11 cellular contexts compared by ENCODE assay signal in genomic region chr16:9119795-9120194, GRCh38. TPM values are rescaled to one million over a fixed set of nuclear protein-coding genes. Genes with fewer than 3 reads are reported as not detected.
DNase-seq lines count a peak whose midpoint lies in the region; ATAC-seq and TF ChIP-seq lines count a peak whose summit lies in the region.
"Had no signal": no experiment of that assay in that cellular context is flagged by ENCODE, and none has a peak within 500 bp of the region (broad histone marks: within the 10 kb centered on the region; RNA-seq: fewer than 3 reads in every experiment).

No MANE protein-coding gene starts in this region.

- H3K4me2 ChIP-seq in PC-3 (ENCODE audit: low read length), result no peak overlapping the region

- DNase-seq in CD14-positive monocyte (ENCODE audit: low spot score), result no peak
- no peak for DNase-seq in PC-3
- peak; percentile 85 for DNase-seq in choroid plexus epithelial cell (ENCODE audit: low read depth)
- no peak for DNase-seq in naive thymus-derived CD8-positive, alpha-beta T cell
- DNase-seq in NCI-H2171 (lab: John Stamatoyannopoulos, UW), result no peak
- DNase-seq: DMS79 treated with DMSO at 0.1 percent for 48 hours, NCI-H1436, transverse colon had no signal

- no peaks in the 10 kb centered on the region for H3K9me2 ChIP-seq in PC-3 (replicated peaks; ENCODE audit: low read length)

- no peak overlapping the region for H3K4me3 Mint-ChIP-seq in CD14-positive monocyte
- H3K4me3 Mint-ChIP-seq in naive thymus-derived CD8-positive, alpha-beta T cell, result no peak overlapping the region

- no peak overlapping the region for H2AFZ ChIP-seq in PC-3 (ENCODE audit: low read length)

- peak overlapping the region in 6 of 7 donors; percentile 19 to 80 (median 69) for H3K27ac Mint-ChIP-seq in CD14-positive monocyte
- H3K27ac Mint-ChIP-seq in naive thymus-derived CD8-positive, alpha-beta T cell, result peak overlapping the region in 7 of 10 donors; percentile 1 to 74 (median 42)

- no peaks in the 10 kb centered on the region for H3K9me3 Mint-ChIP-seq in CD14-positive monocyte
- H3K9me3 Mint-ChIP-seq in naive thymus-derived CD8-positive, alpha-beta T cell, result no peaks in the 10 kb centered on the region

- H3K27me3 ChIP-seq in PC-3 (ENCODE audit: low read length), result no peaks in the 10 kb centered on the region
- H3K27me3 ChIP-seq: transverse colon had no signal

- no peak overlapping the region for H3K27ac ChIP-seq in PC-3 (ENCODE audit: low read length)

- peaks cover 84% of the 10 kb centered on the region for H3K79me2 ChIP-seq in PC-3 (ENCODE audit: low read length)

- no peaks in the 10 kb centered on the region for H3F3A ChIP-seq in PC-3 (ENCODE audit: low read length, unreplicated experiment)

- intact Hi-C loops in CD14-positive monocyte (cut with micrococcal nuclease) (loop anchor here (10.0 kb wide), 2 partner anchors 155 to 485 kb away; partner anchors contain the start of gene USP7 (in 1 of the 2)), PC-3 (cut with micrococcal nuclease) (no loop called here)

- H3K9ac ChIP-seq in PC-3 (ENCODE audit: low read length), result no peak overlapping the region

- H3K36me3 Mint-ChIP-seq in CD14-positive monocyte, result peaks cover 83 to 95% of the 10 kb centered on the region in 2 donors
- H3K36me3 Mint-ChIP-seq in naive thymus-derived CD8-positive, alpha-beta T cell, result peaks cover 4 to 91% (median 22%) of the 10 kb centered on the region in 3 donors

- CTCF ChIA-PET in PC-3 (lab: Charles Lee), result no interaction called here

- TF ChIP-seq CTCF in CD14-positive monocyte (IDR thresholded peaks at IDR 0.05) (peak; percentile 10), PC-3 (conservative IDR thresholded peaks at IDR 0.05; ENCODE audit: low read depth, low read length) (0 out of 2 replicates have a peak, but pooled peaks have one; percentile 11), choroid plexus epithelial cell (conservative IDR thresholded peaks at IDR 0.05; ENCODE audit: low read depth, low read length) (peak; percentile 42)

- peaks cover 20% of the 10 kb centered on the region; the same call in 1 of the 2 replicates for H4K20me1 ChIP-seq in PC-3 (ENCODE audit: low read length)

- BruUV-seq in PC-3 (replicated peaks; lab: Mats Ljungman, UMichigan), result no TSS peak

- ATAC-seq in PC-3, result no peak
- ATAC-seq in naive thymus-derived CD8-positive, alpha-beta T cell, result no peak
- ATAC-seq in HG02970 (IDR thresholded peaks at IDR 0.05; ENCODE audit: low FRiP score, unreplicated experiment), result no peak
- ATAC-seq in GM19395 (IDR thresholded peaks at IDR 0.05; ENCODE audit: unreplicated experiment), result no peak
- no peak for ATAC-seq in GM21619 (IDR thresholded peaks at IDR 0.05; ENCODE audit: unreplicated experiment)

- H3K27me3 Mint-ChIP-seq in CD14-positive monocyte (ENCODE audit: low read depth in 3 of 3), result no peaks in the 10 kb centered on the region
- H3K27me3 Mint-ChIP-seq in naive thymus-derived CD8-positive, alpha-beta T cell, result no peaks in the 10 kb centered on the region

- H3K36me3 ChIP-seq in PC-3 (ENCODE audit: low read depth, low read length), result peaks cover 22% of the 10 kb centered on the region; the same call in 1 of the 2 replicates

- H3K4me3 ChIP-seq in PC-3 (ENCODE audit: low read length) (no peak overlapping the region), choroid plexus epithelial cell (ENCODE audit: low read depth, low read length) (no peak overlapping the region)
- H3K4me3 ChIP-seq: transverse colon had no signal

- POLR2A ChIA-PET in PC-3 (lab: Charles Lee; ENCODE audit: unreplicated experiment), result no interaction called here
- POLR2A ChIA-PET in naive thymus-derived CD8-positive, alpha-beta T cell (lab: Charles Lee), result interaction anchor here (2.4 kb wide), 1 partner anchor 28 kb away, joined by 12 read pairs; the partner anchor contains the start of gene HAPSTR1

- H3K9me3 ChIP-seq in PC-3 (ENCODE audit: low read length), result no peaks in the 10 kb centered on the region
- H3K9me3 ChIP-seq: transverse colon had no signal

- H3K4me1 ChIP-seq in PC-3 (ENCODE audit: insufficient read depth, low read length), result peaks cover 37% of the 10 kb centered on the region

- peaks cover 47% of the 10 kb centered on the region for H3K4me1 Mint-ChIP-seq in CD14-positive monocyte
- peaks cover 25 to 78% (median 66%) of the 10 kb centered on the region in 4 donors for H3K4me1 Mint-ChIP-seq in naive thymus-derived CD8-positive, alpha-beta T cell

RNA-seq across cellular contexts. Expression of gene HAPSTR1, which starts 28.4 kb away (rescaled TPM):
- polyA plus RNA-seq in CD14-positive monocyte, result 10 to 100 TPM in 1 of 2 donors, 1 to 10 TPM in 1; 7.2 to 11.1 TPM
- total RNA-seq in PC-3 (2014; rRNA removed), result 24.4 and 28.6 TPM in 2 replicates
- 100 to 1,000 TPM in 1 of 2 experiments, 10 to 100 TPM in 1; 94.1 to 102 TPM for total RNA-seq in naive thymus-derived CD8-positive, alpha-beta T cell
- polyA plus RNA-seq in naive thymus-derived CD8-positive, alpha-beta T cell, result 10 to 100 TPM in 2 of 3 donors, 1 to 10 TPM in 1; 9.9 to 16.5 (median 10.6) TPM
